In genomic region chr9:72540348-72540873, GRCh38 we compare ENCODE assay signal across 1 cellular context.
TF ChIP-seq lines count a peak whose summit lies in the region.

No MANE protein-coding gene starts in this region.

TF ChIP-seq in K562, 482 proteins besides CTCF, POLR2A, EP300 and RAD21 (continued from another document and continues in another):
- TF ChIP-seq CHD7 (IDR thresholded peaks at IDR 0.05; ENCODE audit: low read depth, low read length) = no peak
- peak; percentile 49; the same call in 1 of the 2 replicates for TF ChIP-seq SMARCE1 (IDR thresholded peaks at IDR 0.05)
- TF ChIP-seq ZNF592 (IDR thresholded peaks at IDR 0.05) = peak; percentile 87
- peak; percentile 78; the same call in 1 of the 2 replicates for TF ChIP-seq GATAD2A (IDR thresholded peaks at IDR 0.05)
- TF ChIP-seq MTA2 (IDR thresholded peaks at IDR 0.05; ENCODE audit: low read depth) = no peak
- peak in 1 of 2 experiments; percentile 33; a peak in 1 of 4 replicates for TF ChIP-seq RCOR1 (IDR thresholded peaks at IDR 0.05; ENCODE audit: borderline replicate concordance in 1 of 2, low read depth in 2 of 2, low read length in 2 of 2)
- no peak for TF ChIP-seq CTBP1 (IDR thresholded peaks at IDR 0.05; ENCODE audit: borderline replicate concordance)
- TF ChIP-seq C11orf30 (IDR thresholded peaks at IDR 0.05; ENCODE audit: low read depth) = peak; percentile 70
- no peak for TF ChIP-seq ZNF717 (CRISPR knock-in tag; IDR thresholded peaks at IDR 0.05)
- TF ChIP-seq DPF2 (IDR thresholded peaks at IDR 0.05) = peak; percentile 81
- TF ChIP-seq HLTF (IDR thresholded peaks at IDR 0.05) = no peak
- TF ChIP-seq NFRKB (IDR thresholded peaks at IDR 0.05; ENCODE audit: low read depth) = peak; percentile 66; the same call in 1 of the 2 replicates
- TF ChIP-seq FOXP1 (CRISPR knock-in tag; IDR thresholded peaks at IDR 0.05) = no peak
- peak; percentile 82 for TF ChIP-seq HMBOX1 (IDR thresholded peaks at IDR 0.05)
- no peak for TF ChIP-seq OTX1 (CRISPR knock-in tag; IDR thresholded peaks at IDR 0.05)
- TF ChIP-seq, protein P1, sequence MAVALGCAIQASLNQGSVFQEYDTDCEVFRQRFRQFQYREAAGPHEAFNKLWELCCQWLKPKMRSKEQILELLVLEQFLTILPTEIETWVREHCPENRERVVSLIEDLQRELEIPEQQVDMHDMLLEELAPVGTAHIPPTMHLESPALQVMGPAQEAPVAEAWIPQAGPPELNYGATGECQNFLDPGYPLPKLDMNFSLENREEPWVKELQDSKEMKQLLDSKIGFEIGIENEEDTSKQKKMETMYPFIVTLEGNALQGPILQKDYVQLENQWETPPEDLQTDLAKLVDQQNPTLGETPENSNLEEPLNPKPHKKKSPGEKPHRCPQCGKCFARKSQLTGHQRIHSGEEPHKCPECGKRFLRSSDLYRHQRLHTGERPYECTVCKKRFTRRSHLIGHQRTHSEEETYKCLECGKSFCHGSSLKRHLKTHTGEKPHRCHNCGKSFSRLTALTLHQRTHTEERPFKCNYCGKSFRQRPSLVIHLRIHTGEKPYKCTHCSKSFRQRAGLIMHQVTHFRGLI (CRISPR knock-in tag; IDR thresholded peaks at IDR 0.05) = no peak
- no peak for TF ChIP-seq ZSCAN32 (CRISPR knock-in tag; IDR thresholded peaks at IDR 0.05)
- TF ChIP-seq HDAC3 (IDR thresholded peaks at IDR 0.05; ENCODE audit: borderline replicate concordance, partially characterized antibody) = peak; percentile 60
- no peak for TF ChIP-seq ZNF197 (CRISPR knock-in tag; IDR thresholded peaks at IDR 0.05; ENCODE audit: low read depth)
- no peak for TF ChIP-seq MCM3 (IDR thresholded peaks at IDR 0.05)
- TF ChIP-seq LCOR (CRISPR knock-in tag; IDR thresholded peaks at IDR 0.05) = no peak
- no peak for TF ChIP-seq CLOCK (CRISPR knock-in tag; IDR thresholded peaks at IDR 0.05; ENCODE audit: borderline replicate concordance)
- TF ChIP-seq RBM25 (IDR thresholded peaks at IDR 0.05; ENCODE audit: low read depth, low read length, severe bottlenecking) = peak; percentile 88
- no peak for TF ChIP-seq ZNF146 (CRISPR knock-in tag; IDR thresholded peaks at IDR 0.05; ENCODE audit: unreplicated experiment)
- TF ChIP-seq ZKSCAN3 (CRISPR knock-in tag; IDR thresholded peaks at IDR 0.05) = no peak
- no peak for TF ChIP-seq RBM39 (optimal IDR thresholded peaks at IDR 0.05; ENCODE audit: low read depth, low read length)
- TF ChIP-seq ZNF668 (CRISPR knock-in tag; IDR thresholded peaks at IDR 0.05) = no peak
- no peak for TF ChIP-seq ATF1 (CRISPR knock-in tag; IDR thresholded peaks at IDR 0.05)
- peak; percentile 62 for TF ChIP-seq ATF1 (tag; IDR thresholded peaks at IDR 0.05)
- TF ChIP-seq ZBTB34 (CRISPR knock-in tag; IDR thresholded peaks at IDR 0.05) = no peak
- no peak for TF ChIP-seq RBBP5 (IDR thresholded peaks at IDR 0.05; ENCODE audit: borderline replicate concordance, insufficient read depth, low read length, poor library complexity, severe bottlenecking)
- no peak for TF ChIP-seq ZNF3 (CRISPR knock-in tag; IDR thresholded peaks at IDR 0.05)
- TF ChIP-seq, protein P2, sequence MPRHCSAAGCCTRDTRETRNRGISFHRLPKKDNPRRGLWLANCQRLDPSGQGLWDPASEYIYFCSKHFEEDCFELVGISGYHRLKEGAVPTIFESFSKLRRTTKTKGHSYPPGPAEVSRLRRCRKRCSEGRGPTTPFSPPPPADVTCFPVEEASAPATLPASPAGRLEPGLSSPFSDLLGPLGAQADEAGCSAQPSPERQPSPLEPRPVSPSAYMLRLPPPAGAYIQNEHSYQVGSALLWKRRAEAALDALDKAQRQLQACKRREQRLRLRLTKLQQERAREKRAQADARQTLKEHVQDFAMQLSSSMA (CRISPR knock-in tag; IDR thresholded peaks at IDR 0.05) = no peak
- TF ChIP-seq, protein P3, sequence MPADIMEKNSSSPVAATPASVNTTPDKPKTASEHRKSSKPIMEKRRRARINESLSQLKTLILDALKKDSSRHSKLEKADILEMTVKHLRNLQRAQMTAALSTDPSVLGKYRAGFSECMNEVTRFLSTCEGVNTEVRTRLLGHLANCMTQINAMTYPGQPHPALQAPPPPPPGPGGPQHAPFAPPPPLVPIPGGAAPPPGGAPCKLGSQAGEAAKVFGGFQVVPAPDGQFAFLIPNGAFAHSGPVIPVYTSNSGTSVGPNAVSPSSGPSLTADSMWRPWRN (IDR thresholded peaks at IDR 0.05; ENCODE audit: low read depth) = peak; percentile 53; the same call in 1 of the 2 replicates
- no peak for TF ChIP-seq CCAR2 (IDR thresholded peaks at IDR 0.05; ENCODE audit: low read depth, low read length)
